14 cellular contexts compared by ENCODE assay signal in genomic region chr6:111747791-111748190, GRCh38.
A peak's percentile ranks its signal among the peaks of the same experiment; 100 is the strongest.
DNase-seq lines count a peak whose midpoint lies in the region; ATAC-seq, FAIRE-seq and TF ChIP-seq lines count a peak whose summit lies in the region.
"Had no signal": no experiment of that assay in that cellular context is flagged by ENCODE, and none has a peak within 500 bp of the region (broad histone marks: within the 10 kb centered on the region; RNA-seq: fewer than 3 reads in every experiment).

No MANE protein-coding gene starts in this region.

- peaks cover 50% of the 10 kb centered on the region for H3K36me3 Mint-ChIP-seq in T-helper 1 cell treated with Interleukin-12 subunit alpha and Interleukin-12 subunit beta and Interleukin-4 antibody, amounts not matched to agents 30 μg/mL and 1 μg/mL, for 36 hours (ENCODE audit: low read depth)
- H3K36me3 Mint-ChIP-seq in CD4-positive, alpha-beta T cell (ENCODE audit: low read depth), result peaks cover 85% of the 10 kb centered on the region
- peaks cover 82% of the 10 kb centered on the region for H3K36me3 Mint-ChIP-seq in activated naive CD8-positive, alpha-beta T cell treated with anti-CD3 and anti-CD28 coated beads, Interleukin-2, amount 50 U/mL, for 24 hours (ENCODE audit: low read depth)
- H3K36me3 Mint-ChIP-seq in naive thymus-derived CD8-positive, alpha-beta T cell, result peaks cover 0 to 26% (median 10%) of the 10 kb centered on the region in 3 donors

- no peak for TF ChIP-seq CTCF in CD4-positive, alpha-beta T cell (IDR thresholded peaks at IDR 0.05)
- TF ChIP-seq CTCF in D721Med (IDR thresholded peaks at IDR 0.05; ENCODE audit: insufficient read depth, missing control alignments), result no peak

- H3K4me3 Mint-ChIP-seq in T-helper 1 cell treated with Interleukin-12 subunit alpha and Interleukin-12 subunit beta and Interleukin-4 antibody, amounts not matched to agents 30 μg/mL and 1 μg/mL, for 36 hours, result peak overlapping the region; percentile 0
- H3K4me3 Mint-ChIP-seq in CD4-positive, alpha-beta T cell, result peak overlapping the region; percentile 65
- H3K4me3 Mint-ChIP-seq in activated naive CD8-positive, alpha-beta T cell treated with anti-CD3 and anti-CD28 coated beads, Interleukin-2, amount 50 U/mL, for 24 hours, result peak overlapping the region; percentile 19
- H3K4me3 Mint-ChIP-seq in naive thymus-derived CD8-positive, alpha-beta T cell, result peak overlapping the region in 9 of 10 donors; percentile 30 to 69 (median 52)

- no peak for DNase-seq in T-helper 1 cell
- no peak for DNase-seq in CD4-positive, alpha-beta T cell
- no peak for DNase-seq in activated naive CD8-positive, alpha-beta T cell treated with anti-CD3 and anti-CD28 coated beads, Interleukin-2, amount 50 U/mL, for 24 hours
- no peak for DNase-seq in naive thymus-derived CD8-positive, alpha-beta T cell
- DNase-seq in D721Med (ENCODE audit: insufficient read length, low spot score), result no peak
- DNase-seq in DMS79 (lab: John Stamatoyannopoulos, UW), result no peak
- DNase-seq: activated CD4-positive, alpha-beta T cell treated with anti-CD3 and anti-CD28 coated beads for 48 hours; activated effector memory CD4-positive, alpha-beta T cell treated with anti-CD3 and anti-CD28 coated beads, Interleukin-2, amount 50 U/mL, for 16 hours; NCI-H1436 treated with DMSO at 0.1 percent for 48 hours had no signal

- intact Hi-C loops in CD4-positive, alpha-beta T cell (cut with DNase I, micrococcal nuclease), result loop anchor here (2.0 to 5.0 kb wide), 2 partner anchors 17 to 35 kb away; no protein-coding TSS in a partner anchor

- POLR2A ChIA-PET in CD4-positive, alpha-beta T cell (lab: Charles Lee), result interaction anchor here (0.6 to 3.8 kb wide), 19 partner anchors 10 to 295 kb away, joined by 3 to 22 read pairs (median 4); partner anchors contain the start of gene FYN
- POLR2A ChIA-PET in naive thymus-derived CD8-positive, alpha-beta T cell (lab: Charles Lee), result interaction anchor here (1.1 to 3.1 kb wide), 5 partner anchors 9 to 22 kb away, joined by 3 to 12 read pairs (median 5); no protein-coding TSS in a partner anchor

- H3K4me1 Mint-ChIP-seq in T-helper 1 cell treated with Interleukin-12 subunit alpha and Interleukin-12 subunit beta and Interleukin-4 antibody, amounts not matched to agents 30 μg/mL and 1 μg/mL, for 36 hours (ENCODE audit: low read depth), result peaks cover 59% of the 10 kb centered on the region
- peaks cover 98% of the 10 kb centered on the region for H3K4me1 Mint-ChIP-seq in CD4-positive, alpha-beta T cell (ENCODE audit: low read depth)
- peaks cover 90% of the 10 kb centered on the region for H3K4me1 Mint-ChIP-seq in activated naive CD8-positive, alpha-beta T cell treated with anti-CD3 and anti-CD28 coated beads, Interleukin-2, amount 50 U/mL, for 24 hours
- peaks cover 42 to 96% (median 87%) of the 10 kb centered on the region in 4 donors for H3K4me1 Mint-ChIP-seq in naive thymus-derived CD8-positive, alpha-beta T cell

- no peaks in the 10 kb centered on the region for H3K9me3 Mint-ChIP-seq in T-helper 1 cell treated with Interleukin-12 subunit alpha and Interleukin-12 subunit beta and Interleukin-4 antibody, amounts not matched to agents 30 μg/mL and 1 μg/mL, for 36 hours
- no peaks in the 10 kb centered on the region for H3K9me3 Mint-ChIP-seq in CD4-positive, alpha-beta T cell
- H3K9me3 Mint-ChIP-seq in activated naive CD8-positive, alpha-beta T cell treated with anti-CD3 and anti-CD28 coated beads, Interleukin-2, amount 50 U/mL, for 24 hours, result no peaks in the 10 kb centered on the region
- peaks cover 0 to 9% (median 0%) of the 10 kb centered on the region in 9 donors for H3K9me3 Mint-ChIP-seq in naive thymus-derived CD8-positive, alpha-beta T cell

- no peaks in the 10 kb centered on the region for H3K27me3 Mint-ChIP-seq in T-helper 1 cell treated with Interleukin-12 subunit alpha and Interleukin-12 subunit beta and Interleukin-4 antibody, amounts not matched to agents 30 μg/mL and 1 μg/mL, for 36 hours (ENCODE audit: low read depth)
- no peaks in the 10 kb centered on the region for H3K27me3 Mint-ChIP-seq in CD4-positive, alpha-beta T cell
- no peaks in the 10 kb centered on the region for H3K27me3 Mint-ChIP-seq in activated naive CD8-positive, alpha-beta T cell treated with anti-CD3 and anti-CD28 coated beads, Interleukin-2, amount 50 U/mL, for 24 hours
- H3K27me3 Mint-ChIP-seq in naive thymus-derived CD8-positive, alpha-beta T cell, result no peaks in the 10 kb centered on the region

- H3K27ac Mint-ChIP-seq in T-helper 1 cell treated with Interleukin-12 subunit alpha and Interleukin-12 subunit beta and Interleukin-4 antibody, amounts not matched to agents 30 μg/mL and 1 μg/mL, for 36 hours, result no peak overlapping the region
- H3K27ac Mint-ChIP-seq in CD4-positive, alpha-beta T cell, result peak overlapping the region; percentile 99
- peak overlapping the region; percentile 70 for H3K27ac Mint-ChIP-seq in activated naive CD8-positive, alpha-beta T cell treated with anti-CD3 and anti-CD28 coated beads, Interleukin-2, amount 50 U/mL, for 24 hours
- peak overlapping the region; percentile 33 to 97 (median 90) for H3K27ac Mint-ChIP-seq in naive thymus-derived CD8-positive, alpha-beta T cell

- no peak for FAIRE-seq in D721Med (lab: Jason Lieb, UNC)
- FAIRE-seq: H1 had no signal

- H3K27ac ChIP-seq in CD4-positive, alpha-beta T cell (ENCODE audit: low read depth, low read length), result no peak overlapping the region
- H3K27ac ChIP-seq: 22Rv1 had no signal

- CTCF ChIA-PET in CD4-positive, alpha-beta T cell (lab: Charles Lee), result interaction anchor here (1.1 to 1.6 kb wide), 4 partner anchors 12 to 107 kb away, joined by 3 to 5 read pairs (median 4); no protein-coding TSS in a partner anchor

- no peaks in the 10 kb centered on the region for H3K9me3 ChIP-seq in CD4-positive, alpha-beta T cell (ENCODE audit: control insufficient read depth, low read length)
- H3K9me3 ChIP-seq: breast epithelium had no signal

- ATAC-seq in CD4-positive, alpha-beta T cell (ENCODE audit: poor library complexity), result no peak
- no peak for ATAC-seq in activated naive CD8-positive, alpha-beta T cell treated with anti-CD3 and anti-CD28 coated beads, Interleukin-2, amount 50 U/mL, for 24 hours
- no peak for ATAC-seq in naive thymus-derived CD8-positive, alpha-beta T cell
- no peak for ATAC-seq in GM21825 (IDR thresholded peaks at IDR 0.05; ENCODE audit: unreplicated experiment)

- no peaks in the 10 kb centered on the region for H3K27me3 ChIP-seq in CD4-positive, alpha-beta T cell (ENCODE audit: control insufficient read depth, insufficient read depth, low read length)
- H3K27me3 ChIP-seq: breast epithelium had no signal

Comparison
In these comparisons a context has a peak if more than half of its experiments do, and no peak if none do; other contexts are left out.
1. H3K4me3 Mint-ChIP-seq: peak in every context shown above with its lines; median percentile 65 in CD4-positive, alpha-beta T cell; 52 in naive thymus-derived CD8-positive, alpha-beta T cell; 19 in activated naive CD8-positive, alpha-beta T cell treated with anti-CD3 and anti-CD28 coated beads, Interleukin-2, amount 50 U/mL, for 24 hours; 0 in T-helper 1 cell treated with Interleukin-12 subunit alpha and Interleukin-12 subunit beta and Interleukin-4 antibody, amounts not matched to agents 30 μg/mL and 1 μg/mL, for 36 hours.